In the genomic region with DNA sequence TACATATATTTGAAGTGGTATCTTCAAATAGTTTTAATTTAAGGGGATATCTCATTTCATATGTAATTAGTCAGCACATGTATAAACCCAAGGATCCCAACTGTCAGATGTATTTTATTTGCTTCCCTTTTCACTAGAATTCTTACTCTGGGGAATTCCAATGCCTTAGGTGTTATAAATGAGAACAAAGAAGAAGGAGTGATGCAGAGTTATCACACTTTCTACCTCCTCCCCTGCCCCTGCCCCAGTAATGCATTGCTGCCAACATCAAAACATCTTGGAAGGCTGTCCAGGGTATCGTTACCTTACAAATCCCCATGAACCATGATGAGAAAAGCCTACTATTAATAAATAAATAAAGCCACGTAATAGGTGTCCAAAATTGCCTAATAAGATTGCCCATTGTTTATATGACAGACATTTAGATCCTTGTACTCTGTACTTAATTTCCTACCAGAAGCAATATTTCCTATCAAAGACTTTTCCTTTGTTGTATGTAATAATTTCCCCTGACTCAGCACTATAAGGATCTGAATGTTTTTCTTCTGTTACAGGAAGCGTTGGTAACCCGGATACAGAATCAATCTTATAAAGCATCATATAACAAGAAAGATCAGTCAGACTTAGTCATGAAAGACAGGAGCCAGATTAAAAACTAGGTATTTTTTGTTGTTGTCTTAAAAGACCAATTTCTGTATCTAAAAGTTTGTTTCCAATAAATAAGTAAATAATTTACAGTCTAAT, we compare ENCODE assay signal across 10 cellular contexts. TPM values are rescaled to one million over a fixed set of nuclear protein-coding genes. Genes with fewer than 3 reads are reported as not detected.
DNase-seq lines count a peak whose midpoint lies in the region; ATAC-seq, FAIRE-seq and TF ChIP-seq lines count a peak whose summit lies in the region.
"Had no signal": no experiment of that assay in that cellular context is flagged by ENCODE, and none has a peak within 500 bp of the region (broad histone marks: within the 10 kb centered on the region; RNA-seq: fewer than 3 reads in every experiment).

No MANE protein-coding gene starts in this region.

- TF ChIP-seq CTCF in HFFc6 (IDR thresholded peaks at IDR 0.05) (no peak), SU-DHL-6 (IDR thresholded peaks at IDR 0.05; ENCODE audit: insufficient read depth, low read length, poor library complexity, severe bottlenecking) (no peak), omental fat pad (IDR thresholded peaks at IDR 0.05) (no peak), right atrium auricular region (IDR thresholded peaks at IDR 0.05) (no peak)

- DNase-seq in HFFc6 (no peak), dermis blood vessel endothelial cell (peak; percentile 90), omental fat pad (ENCODE audit: low spot score) (no peak), urothelium cell line (ENCODE audit: low spot score) (no peak), right atrium auricular region (ENCODE audit: low spot score) (no peak)
- DNase-seq: endodermal cell, SK-N-SH had no signal

- H3F3A ChIP-seq in SU-DHL-6 (ENCODE audit: insufficient read depth): peaks cover 65% of the 10 kb centered on the region

- no peaks in the 10 kb centered on the region for H3K36me3 ChIP-seq in SU-DHL-6 (ENCODE audit: low read length)
- no peaks in the 10 kb centered on the region for H3K36me3 ChIP-seq in right atrium auricular region

- peaks cover 91% of the 10 kb centered on the region for H3K79me2 ChIP-seq in SU-DHL-6 (ENCODE audit: insufficient read depth, low read length)

- no peaks in the 10 kb centered on the region for H3K9me3 Mint-ChIP-seq in HFFc6
- H3K9me3 Mint-ChIP-seq: endodermal cell had no signal

- H3K4me1 ChIP-seq in right atrium auricular region: peaks cover 0 to 57% of the 10 kb centered on the region in 2 donors
- H3K4me1 ChIP-seq: parathyroid adenoma had no signal

- H3K36me3 Mint-ChIP-seq in HFFc6 (ENCODE audit: low read depth): peaks cover 35% of the 10 kb centered on the region

- H3K27me3 ChIP-seq in SU-DHL-6 (ENCODE audit: low read length): no peaks in the 10 kb centered on the region
- H3K27me3 ChIP-seq in right atrium auricular region: no peaks in the 10 kb centered on the region

- H3K4me1 Mint-ChIP-seq in HFFc6 (ENCODE audit: low read depth): peaks cover 75% of the 10 kb centered on the region

- H3K27ac ChIP-seq in SU-DHL-6 (ENCODE audit: low read depth, low read length) (peak overlapping the region; percentile 95), right atrium auricular region (peak overlapping the region in 1 of 2 donors; percentile 24)
- H3K27ac ChIP-seq: parathyroid adenoma had no signal

- H2AFZ ChIP-seq in SU-DHL-6 (ENCODE audit: low read depth, low read length, severe bottlenecking): no peak overlapping the region
- H2AFZ ChIP-seq: parathyroid adenoma had no signal

- no peaks in the 10 kb centered on the region for H4K20me1 ChIP-seq in SU-DHL-6 (ENCODE audit: low read depth, low read length)

- peak overlapping the region; percentile 33 for H3K4me3 ChIP-seq in SU-DHL-6 (ENCODE audit: insufficient read depth, low read length, poor library complexity, severe bottlenecking)
- no peak overlapping the region for H3K4me3 ChIP-seq in right atrium auricular region

- no peaks in the 10 kb centered on the region; the same call in none of the 2 replicates for H3K27me3 Mint-ChIP-seq in HFFc6 (ENCODE audit: insufficient read depth)

- peak overlapping the region; percentile 80 for H3K4me2 ChIP-seq in SU-DHL-6 (ENCODE audit: low read depth, low read length, poor library complexity, severe bottlenecking)
- H3K4me2 ChIP-seq: SK-N-SH had no signal

- ATAC-seq in omental fat pad (ENCODE audit: low FRiP score) (peak; percentile 34), GM21367 (IDR thresholded peaks at IDR 0.05; ENCODE audit: unreplicated experiment) (no peak)

- no peak overlapping the region for H3K4me3 Mint-ChIP-seq in HFFc6
- H3K4me3 Mint-ChIP-seq: endodermal cell had no signal

- FAIRE-seq in urothelium cell line (lab: Jason Lieb, UNC): no peak

- H3K27ac Mint-ChIP-seq in HFFc6: peak overlapping the region; percentile 33; the same call in 1 of the 2 replicates
- H3K27ac Mint-ChIP-seq: endodermal cell had no signal

- no peaks in the 10 kb centered on the region for H3K9me3 ChIP-seq in SU-DHL-6 (ENCODE audit: insufficient read depth, low read length)
- H3K9me3 ChIP-seq in right atrium auricular region: no peaks in the 10 kb centered on the region
- H3K9me3 ChIP-seq: SK-N-SH had no signal

- peak overlapping the region; percentile 55 for H3K9ac ChIP-seq in SU-DHL-6 (ENCODE audit: low read length)
- H3K9ac ChIP-seq: parathyroid adenoma, SK-N-SH had no signal

- no peaks in the 10 kb centered on the region for H3K9me2 ChIP-seq in SU-DHL-6 (replicated peaks; ENCODE audit: insufficient read depth, low read length)
- H3K9me2 ChIP-seq: SK-N-SH had no signal

RNA-seq across cellular contexts. Expression of a gene that starts 38.8 kb away (rescaled TPM):
- total RNA-seq in HFFc6 (2021; fragmentation: NEBNext Ultra II Directional; extraction: Animal tissue kit (Norgen Biotek cat#: 25700)): 10 to 100 TPM; 17.6 to 22.6 (median 20.6) TPM
- total RNA-seq in dermis blood vessel endothelial cell (27.7 and 28.7 TPM in 2 replicates), omental fat pad (100 to 1,000 TPM in 3 of 4 donors, 10 to 100 TPM in 1; 94.7 to 205 (median 126) TPM), right atrium auricular region (10 to 100 TPM; 24.6 to 27.3 TPM)
